15 cellular contexts compared by ENCODE assay signal in genomic region chr3:4838621-4839022, GRCh38.
DNase-seq lines count a peak whose midpoint lies in the region; ATAC-seq, FAIRE-seq and TF ChIP-seq lines count a peak whose summit lies in the region.
"Had no signal": no experiment of that assay in that cellular context is flagged by ENCODE, and none has a peak within 500 bp of the region (broad histone marks: within the 10 kb centered on the region; RNA-seq: fewer than 3 reads in every experiment).

No MANE protein-coding gene starts in this region.

- RAD21 ChIA-PET in GM12878 (lab: Charles Lee; ENCODE audit: unreplicated experiment): interaction anchor here (0.6 to 14.9 kb wide), 14 partner anchors 8 to 219 kb away, joined by 3 to 325 read pairs (median 4); partner anchors contain the start of gene BHLHE40

- TF ChIP-seq POLR2A in GM12878 (IDR thresholded peaks at IDR 0.05; ENCODE audit: low read depth, low read length): no peak
- TF ChIP-seq POLR2A in adrenal gland (IDR thresholded peaks at IDR 0.05): no peak

- ATAC-seq in GM18873 (IDR thresholded peaks at IDR 0.05; ENCODE audit: low FRiP score, unreplicated experiment) (peak; percentile 72), GM21528 (IDR thresholded peaks at IDR 0.05; ENCODE audit: low FRiP score, unreplicated experiment) (peak; percentile 75), HG03103 (IDR thresholded peaks at IDR 0.05; ENCODE audit: low read depth, unreplicated experiment) (peak; percentile 57), GM12878 (peak; percentile 81)
- ATAC-seq: gastrocnemius medialis, Panc1 had no signal

- H4K20me1 ChIP-seq in GM12878 (ENCODE audit: control insufficient read depth, insufficient read depth): no peaks in the 10 kb centered on the region

- H3K4me1 ChIP-seq in GM12878 (ENCODE audit: control insufficient read depth, insufficient read depth, low read length) (peaks cover 27% of the 10 kb centered on the region), adrenal gland (replicated peaks in 1 of 2) (no peaks in the 10 kb centered on the region)
- H3K4me1 ChIP-seq: gastrocnemius medialis, pancreas had no signal

- no peak overlapping the region for H3K4me2 ChIP-seq in GM12878 (ENCODE audit: control insufficient read depth, insufficient read depth)

- H3K9ac ChIP-seq in GM12878 (ENCODE audit: control insufficient read depth, insufficient read depth, low read length): no peak overlapping the region

- H3K27ac ChIP-seq in GM12878 (ENCODE audit: control insufficient read depth, insufficient read depth) (no peak overlapping the region), adrenal gland (no peak overlapping the region)
- H3K27ac ChIP-seq: gastrocnemius medialis, left ventricle myocardium inferior, pancreas had no signal

- no peak for TF ChIP-seq RAD21 in GM12878 (IDR thresholded peaks at IDR 0.05; ENCODE audit: insufficient read depth, low read depth, low read length)

- SMC1A ChIA-PET in GM12878 (lab: Charles Lee; ENCODE audit: uncharacterized antibody, unreplicated experiment): interaction anchor here (0.8 to 11.7 kb wide), 20 partner anchors 10 to 216 kb away, joined by 3 to 185 read pairs (median 4); partner anchors contain the start of gene BHLHE40

- H3K9me3 ChIP-seq in GM12878 (replicated peaks; ENCODE audit: control insufficient read depth, insufficient read depth, low read length) (no peaks in the 10 kb centered on the region; the same call in 2 of the 3 replicates), adrenal gland (replicated peaks in 1 of 3) (no peaks in the 10 kb centered on the region)
- H3K9me3 ChIP-seq: gastrocnemius medialis, left ventricle myocardium inferior, pancreas had no signal

- FAIRE-seq in GM12878 (lab: Jason Lieb, UNC): no peak
- FAIRE-seq: pancreas had no signal

- H3K4me3 ChIP-seq in GM12878 (no peak overlapping the region), adrenal gland (no peak overlapping the region)
- H3K4me3 ChIP-seq: gastrocnemius medialis, left ventricle myocardium inferior, pancreas had no signal

- H3K79me2 ChIP-seq in GM12878 (ENCODE audit: control insufficient read depth, insufficient read depth, low read length): no peaks in the 10 kb centered on the region

- DNase-seq in GM12878 (ENCODE audit: low read depth, low spot score) (peak; percentile 79), GM03348 (ENCODE audit: low spot score) (no peak), adrenal gland (no peak), anterior cingulate cortex (lab: John Stamatoyannopoulos, UW) (no peak), occipital lobe (lab: John Stamatoyannopoulos, UW) (no peak)
- DNase-seq: activated naive CD4-positive, alpha-beta T cell treated with anti-CD3 and anti-CD28 coated beads, Interleukin-2, amount 50 U/mL, for 16 hours; gastrocnemius medialis; left ventricle myocardium inferior; NCI-H2081 treated with DMSO at 0.1 percent for 48 hours; pancreas; stimulated activated CD4-positive, alpha-beta T cell treated with anti-CD3 and anti-CD28 coated beads, Interleukin-4, amount 100 ng/mL, for 24 hours had no signal

- WGBS in GM12878 (ENCODE audit: insufficient coverage, insufficient replicate concordance, low lambda C conversion rate, missing lambda C conversion rate): 3% methylated on average over 4 of the region's 4 CpGs
- WGBS in adrenal gland, 4 donors: 94 to 97% (median 95%) methylated on average over 4 of the region's 4 CpGs

- in situ Hi-C loops in GM12878 (cut with MboI): loop anchor here (10.0 kb wide), 1 partner anchor 356 kb away; no protein-coding TSS in a partner anchor

- intact Hi-C loops in GM12878 (cut with micrococcal nuclease; ENCODE audit: unreplicated experiment) (no loop called here), adrenal gland (cut with DNase I) (no loop called here)

- TF ChIP-seq EP300 in GM12878 (IDR thresholded peaks at IDR 0.05; ENCODE audit: borderline replicate concordance in 1 of 2, control insufficient read depth in 1 of 2, low read depth in 2 of 2, low read length in 2 of 2): peak; percentile 41 to 86; a peak in 3 of 4 replicates

- BruUV-seq in GM12878 (replicated peaks; lab: Mats Ljungman, UMichigan): no TSS peak

- H3K36me3 ChIP-seq in GM12878 (ENCODE audit: control insufficient read depth in 2 of 2, insufficient read depth in 2 of 2, low read length in 1 of 2) (peaks cover 0 to 2% of the 10 kb centered on the region in 2 experiments; a peak in 3 of 4 replicates), adrenal gland (replicated peaks in 1 of 2) (peaks cover 0 to 4% of the 10 kb centered on the region in 2 donors)
- H3K36me3 ChIP-seq: gastrocnemius medialis, pancreas had no signal

- no peak overlapping the region for H2AFZ ChIP-seq in GM12878 (ENCODE audit: control insufficient read depth, low read depth, low read length)

- H3K27me3 ChIP-seq in GM12878 (replicated peaks in 1 of 2; ENCODE audit: control insufficient read depth in 2 of 2, insufficient read depth in 2 of 2, low read length in 1 of 2) (no peaks in the 10 kb centered on the region), adrenal gland (no peaks in the 10 kb centered on the region)
- H3K27me3 ChIP-seq: gastrocnemius medialis, pancreas had no signal

- POLR2A ChIA-PET in GM12878 (lab: Charles Lee): interaction anchor here (0.6 to 10.7 kb wide), 12 partner anchors 11 to 165 kb away, joined by 3 to 73 read pairs (median 3); partner anchors contain the start of gene BHLHE40

- TF ChIP-seq CTCF in GM12878 (IDR thresholded peaks at IDR 0.05 in 2 of 3, conservative IDR thresholded peaks at IDR 0.05 in 1 of 3; ENCODE audit: control insufficient read depth in 2 of 3, extremely low read depth in 1 of 3, insufficient read depth in 1 of 3, low read depth in 3 of 3, low read length in 3 of 3): no peak
- TF ChIP-seq CTCF in adrenal gland (IDR thresholded peaks at IDR 0.05): no peak

- CTCF ChIA-PET in GM12878 (lab: Yijun Ruan, JAX): interaction anchor here (0.7 to 4.2 kb wide), 15 partner anchors 10 to 141 kb away, joined by 3 to 32 read pairs (median 4); partner anchors contain the start of gene BHLHE40

TF ChIP-seq in GM12878, 131 proteins besides CTCF, POLR2A, EP300 and RAD21 (continues in another document):
- TF ChIP-seq BMI1 (IDR thresholded peaks at IDR 0.05; ENCODE audit: borderline replicate concordance) (0 out of 2 replicates have a peak, but pooled peaks have one; percentile 30), IRF5 (IDR thresholded peaks at IDR 0.05; ENCODE audit: borderline replicate concordance) (no peak), MTA2 (IDR thresholded peaks at IDR 0.05; ENCODE audit: low read depth) (peak; percentile 74), NR2F1 (conservative IDR thresholded peaks at IDR 0.05) (0 out of 2 replicates have a peak, but pooled peaks have one; percentile 17), YY1 (IDR thresholded peaks at IDR 0.05; ENCODE audit: low read depth, low read length) (no peak), E4F1 (IDR thresholded peaks at IDR 0.05; ENCODE audit: borderline replicate concordance, partially characterized antibody) (no peak), SP1 (IDR thresholded peaks at IDR 0.05; ENCODE audit: low read depth, low read length) (peak; percentile 26), SUZ12 (IDR thresholded peaks at IDR 0.05; ENCODE audit: unreplicated experiment) (no peak), ETV6 (conservative IDR thresholded peaks at IDR 0.05 in 1 of 2, IDR thresholded peaks at IDR 0.05 in 1 of 2; ENCODE audit: borderline replicate concordance in 1 of 2, low read depth in 1 of 2) (peak in 1 of 2 experiments; percentile 58; a peak in 1 of 4 replicates), POLR2AphosphoS5 (IDR thresholded peaks at IDR 0.05; ENCODE audit: low read length) (no peak), ZNF24 (IDR thresholded peaks at IDR 0.05) (peak; percentile 98), MEF2A (IDR thresholded peaks at IDR 0.05; ENCODE audit: insufficient read depth, low read depth, low read length) (peak; percentile 91), ESRRA (IDR thresholded peaks at IDR 0.05; ENCODE audit: low read length) (no peak), KLF5 (IDR thresholded peaks at IDR 0.05; ENCODE audit: partially characterized antibody) (peak; percentile 35), STAT1 (conservative IDR thresholded peaks at IDR 0.05) (no peak), IRF4 (IDR thresholded peaks at IDR 0.05; ENCODE audit: low read depth, low read length) (0 out of 2 replicates have a peak, but pooled peaks have one; percentile 18)
